Comparison of ENCODE assay signal across 13 cellular contexts in genomic region chr9:9631302-9631701, GRCh38.
DNase-seq lines count a peak whose midpoint lies in the region; ATAC-seq and TF ChIP-seq lines count a peak whose summit lies in the region.
"Had no signal": no experiment of that assay in that cellular context is flagged by ENCODE, and none has a peak within 500 bp of the region (broad histone marks: within the 10 kb centered on the region; RNA-seq: fewer than 3 reads in every experiment).

No MANE protein-coding gene starts in this region.

- ATAC-seq in GM19455 (IDR thresholded peaks at IDR 0.05; ENCODE audit: unreplicated experiment) (peak; percentile 68), HG02870 (IDR thresholded peaks at IDR 0.05; ENCODE audit: unreplicated experiment) (peak; percentile 91)

- H3K4me3 ChIP-seq in HUES64 (ENCODE audit: low read length) = no peak overlapping the region
- no peak overlapping the region for H3K4me3 ChIP-seq in coronary artery
- H3K4me3 ChIP-seq in Karpas-422 (ENCODE audit: low read length) = no peak overlapping the region
- H3K4me3 ChIP-seq: SJSA1 had no signal

- H3K27ac ChIP-seq in HUES64 (ENCODE audit: low read depth, low read length) (peak overlapping the region; percentile 60; the same call in 1 of the 2 replicates), coronary artery (no peak overlapping the region), Karpas-422 (ENCODE audit: low read length) (no peak overlapping the region)
- H3K27ac ChIP-seq: SJSA1, VCaP had no signal

- no peaks in the 10 kb centered on the region for H3K79me2 ChIP-seq in Karpas-422 (ENCODE audit: low read length)

- no peaks in the 10 kb centered on the region for H3K9me3 ChIP-seq in HUES64 (ENCODE audit: insufficient read depth, low read depth, low read length)
- H3K9me3 ChIP-seq in Karpas-422 (ENCODE audit: low read length) = peaks cover 19% of the 10 kb centered on the region
- H3K9me3 ChIP-seq: SJSA1 had no signal

- WGBS in HUES64 = 50% methylated on average over 2 of the region's 2 CpGs

- no peaks in the 10 kb centered on the region for H3K27me3 ChIP-seq in HUES64 (ENCODE audit: insufficient read depth, low read length)
- no peaks in the 10 kb centered on the region for H3K27me3 ChIP-seq in Karpas-422 (ENCODE audit: low read length)
- H3K27me3 ChIP-seq: SJSA1 had no signal

- no peak for TF ChIP-seq CTCF in GM10266 (IDR thresholded peaks at IDR 0.05; ENCODE audit: control insufficient read depth, insufficient read depth, low read depth, missing control alignments)
- no peak for TF ChIP-seq CTCF in coronary artery (IDR thresholded peaks at IDR 0.05)

- H3K36me3 ChIP-seq in HUES64 (ENCODE audit: insufficient read depth, low read length) (no peaks in the 10 kb centered on the region), Karpas-422 (ENCODE audit: insufficient read depth, low read length) (no peaks in the 10 kb centered on the region)
- H3K36me3 ChIP-seq: SJSA1 had no signal

- no peaks in the 10 kb centered on the region for H3K9me2 ChIP-seq in Karpas-422 (replicated peaks; ENCODE audit: insufficient read depth, low read length)

- peak; percentile 7 for DNase-seq in GM10266 (ENCODE audit: extremely low spot score)
- DNase-seq in mucosa of gallbladder (ENCODE audit: low spot score) = no peak
- no peak for DNase-seq in coronary artery (ENCODE audit: low spot score)
- no peak for DNase-seq in Karpas-422
- no peak for DNase-seq in iPS-NIHi7 (ENCODE audit: extremely low spot score)
- DNase-seq: activated naive CD8-positive, alpha-beta T cell treated with anti-CD3 and anti-CD28 coated beads, Interleukin-2, amount 10 ng/mL, durations not matched to agents 7 days and 5 days; IMR-90; NCI-H1436 treated with DMSO at 0.1 percent for 48 hours had no signal

- H3K4me2 ChIP-seq in Karpas-422 (ENCODE audit: low read depth, low read length, poor library complexity, severe bottlenecking) = no peak overlapping the region

- no peaks in the 10 kb centered on the region for H4K20me1 ChIP-seq in Karpas-422 (ENCODE audit: insufficient read depth, low read depth, low read length)

- H3K9ac ChIP-seq in HUES64 (ENCODE audit: low read depth, low read length) (peak overlapping the region; percentile 12; the same call in 1 of the 2 replicates), Karpas-422 (ENCODE audit: low read length) (no peak overlapping the region)

- H3K4me1 ChIP-seq in HUES64 (ENCODE audit: insufficient read depth, low read length) (peaks cover 13% of the 10 kb centered on the region), Karpas-422 (ENCODE audit: low read length) (no peaks in the 10 kb centered on the region)
- H3K4me1 ChIP-seq: SJSA1 had no signal

- no peak overlapping the region for H2AFZ ChIP-seq in Karpas-422 (ENCODE audit: low read length)
